In genomic region chr12:128240745-128241144, GRCh38 we compare ENCODE assay signal across 38 cellular contexts. TPM values are rescaled to one million over a fixed set of nuclear protein-coding genes. Genes with fewer than 3 reads are reported as not detected.
"Had no signal": no experiment of that assay in that cellular context is flagged by ENCODE, and none has a peak within 500 bp of the region (broad histone marks: within the 10 kb centered on the region; RNA-seq: fewer than 3 reads in every experiment).

No MANE protein-coding gene starts in this region.

- H3K4me3 ChIP-seq: MG63, PC-9, Peyer's patch, SJCRH30, SK-N-MC had no signal

- H3K4me2 ChIP-seq: PC-9 had no signal

- H2AFZ ChIP-seq: PC-9 had no signal

- ATAC-seq: Right ventricle myocardium inferior, SK-N-SH treated with all-trans-retinoic acid at 6 μM for 48 hours, T-cell, T-helper 17 cell had no signal

- H3K27me3 ChIP-seq: MG63, Peyer's patch, SJCRH30 had no signal

- DNase-seq: MG63, NCI-H1048, NCI-H1092 treated with DMSO at 0.1 percent for 48 hours, NCI-H1105 treated with DMSO at 0.1 percent for 48 hours, NCI-H1417, NCI-H1436, NCI-H146, NCI-H1694, NCI-H187, NCI-H1930, NCI-H2029 treated with DMSO at 0.1 percent for 48 hours, NCI-H2081 treated with DMSO at 0.1 percent for 48 hours, NCI-H2107, NCI-H2171, NCI-H226, NCI-H446 treated with DMSO at 0.1 percent for 48 hours, NCI-H510A, NCI-H524, NCI-H526, NCI-H69, NCI-H748 treated with DMSO at 0.1 percent for 48 hours, NCI-H82, PC-9, Peyer's patch, SHP77, SIG-M5, SJCRH30, T-cell, T-helper 17 cell had no signal

- H3K9me3 ChIP-seq: MG63, Peyer's patch, SJCRH30 had no signal

- H3K27ac ChIP-seq: PC-9, Peyer's patch, RWPE1, SJCRH30, SK-N-MC had no signal

- H3K4me1 ChIP-seq: Peyer's patch, SJCRH30 had no signal

- H3K36me3 ChIP-seq: MG63, Peyer's patch, SJCRH30 had no signal

RNA-seq across cellular contexts. Expression of gene TMEM132C, which starts 26.2 kb away (rescaled TPM):
- total RNA-seq: M059J; OCI-LY7; PC-9; RPMI7951; SJCRH30; SK-MEL-5; T-helper 1 cell treated with Interleukin-12 subunit alpha and Interleukin-12 subunit beta and Interleukin-4 antibody, amounts not matched to agents 30 ng/mL and 1 ng/mL, for 36 hours; T-helper 17 cell had no signal
